24 cellular contexts compared by ENCODE assay signal in genomic region chr15:80211976-80212375, GRCh38. TPM values are rescaled to one million over a fixed set of nuclear protein-coding genes. Genes with fewer than 3 reads are reported as not detected.
"Had no signal": no experiment of that assay in that cellular context is flagged by ENCODE, and none has a peak within 500 bp of the region (broad histone marks: within the 10 kb centered on the region; RNA-seq: fewer than 3 reads in every experiment).

No MANE protein-coding gene starts in this region.

- ATAC-seq: activated CD8-positive, alpha-beta T cell treated with anti-CD3 and anti-CD28 coated beads, Interleukin-2, amount 10 ng/mL, durations not matched to agents 7 days and 5 days; activated T-helper 17 cell treated with anti-CD3 and anti-CD28 coated beads, Interleukin-2, amount 50 U/mL, for 72 hours; gastroesophageal sphincter; pancreas; sciatic nerve had no signal

- H3K27me3 ChIP-seq: adrenal gland, ascending aorta, brain microvascular endothelial cell, pancreas, testis had no signal

- FAIRE-seq: colon, pancreas had no signal

- H3K4me1 ChIP-seq: adrenal gland, ascending aorta, gastroesophageal sphincter, testis had no signal

- H3K36me3 ChIP-seq: adrenal gland, ascending aorta, brain microvascular endothelial cell, gastroesophageal sphincter, neutrophil, pancreas had no signal

- H3K4me3 ChIP-seq: adrenal gland, ascending aorta, gastroesophageal sphincter, pancreas, smooth muscle cell, testis had no signal

- DNase-seq: activated CD4-positive, alpha-beta T cell treated with anti-CD3 and anti-CD28 coated beads for 1 hour; activated CD4-positive, alpha-beta T cell treated with anti-CD3 and anti-CD28 coated beads, Interleukin-2, amount 50 U/mL, for 1 hour; activated CD8-positive, alpha-beta T cell treated with anti-CD3 and anti-CD28 coated beads, Interleukin-2, amount 10 ng/mL, durations not matched to agents 7 days and 5 days; activated T-cell treated with anti-CD3 and anti-CD28 coated beads, Interleukin-2, amount 50 U/mL, for 1 hour; adrenal gland; brain microvascular endothelial cell; erythroblast; hypothalamus; pancreas; stimulated activated CD4-positive, alpha-beta T cell treated with anti-CD3 and anti-CD28 coated beads, Interleukin-15, amount 100 ng/mL, for 24 hours; stimulated activated CD8-positive, alpha-beta memory T cell treated with anti-CD3 and anti-CD28 coated beads, Interleukin-4, amount 100 ng/mL, for 48 hours; stimulated activated naive B cell treated with anti-CD40 and anti-IgM and Interleukin-4, amounts not matched to agents 10 μg/mL and 1 μg/mL and 100 μg/mL, for 72 hours; T-helper 9 cell; testis; trophoblast cell had no signal

- H3K9me3 ChIP-seq: adrenal gland, ascending aorta, gastroesophageal sphincter, neutrophil, pancreas, testis had no signal

- H3K27ac ChIP-seq: adrenal gland, ascending aorta, brain microvascular endothelial cell, gastroesophageal sphincter, neutrophil, pancreas, testis had no signal

RNA-seq across cellular contexts. Expression of gene CTXND1, which starts 40.0 kb away (rescaled TPM):
- total RNA-seq: activated CD8-positive, alpha-beta T cell treated with anti-CD3 and anti-CD28 coated beads, Interleukin-2, amount 10 ng/mL, durations not matched to agents 7 days and 5 days; activated T-helper 17 cell treated with anti-CD3 and anti-CD28 coated beads, Interleukin-2, amount 50 U/mL, for 72 hours; pulmonary artery endothelial cell; smooth muscle cell; T-helper 1 cell treated with Interleukin-12 subunit alpha and Interleukin-12 subunit beta and Interleukin-4 antibody, amounts not matched to agents 30 ng/mL and 1 ng/mL, for 36 hours had no signal
